12 cellular contexts compared by ENCODE assay signal in genomic region chr16:84829168-84829965, GRCh38. TPM values are rescaled to one million over a fixed set of nuclear protein-coding genes. Genes with fewer than 3 reads are reported as not detected.
DNase-seq lines count a peak whose midpoint lies in the region; ATAC-seq and TF ChIP-seq lines count a peak whose summit lies in the region.
"Had no signal": no experiment of that assay in that cellular context is flagged by ENCODE, and none has a peak within 500 bp of the region (broad histone marks: within the 10 kb centered on the region; RNA-seq: fewer than 3 reads in every experiment).

No MANE protein-coding gene starts in this region.

- ATAC-seq in omental fat pad (ENCODE audit: low FRiP score) (peak; percentile 34), GM23338 (no peak), HG03432 (IDR thresholded peaks at IDR 0.05; ENCODE audit: unreplicated experiment) (no peak), HG03196 (IDR thresholded peaks at IDR 0.05; ENCODE audit: unreplicated experiment) (no peak)
- ATAC-seq in activated CD4-positive, alpha-beta T cell treated with anti-CD3 and anti-CD28 coated beads for 36 hours = no peak
- ATAC-seq: left lobe of liver had no signal

- H3K27me3 ChIP-seq in SJSA1 (replicated peaks) (no peaks in the 10 kb centered on the region), GM23338 (ENCODE audit: insufficient read depth) (no peaks in the 10 kb centered on the region)

- no peaks in the 10 kb centered on the region for H3K36me3 Mint-ChIP-seq in GM23338 (ENCODE audit: low read depth)
- H3K36me3 Mint-ChIP-seq in activated CD4-positive, alpha-beta T cell treated with anti-CD3 and anti-CD28 coated beads for 36 hours (ENCODE audit: low read depth) = no peaks in the 10 kb centered on the region

- no peak overlapping the region for H2AFZ ChIP-seq in GM23338
- H2AFZ ChIP-seq: PC-9 had no signal

- H3K27ac Mint-ChIP-seq in GM23338 = no peak overlapping the region
- H3K27ac Mint-ChIP-seq in activated CD4-positive, alpha-beta T cell treated with anti-CD3 and anti-CD28 coated beads for 36 hours = no peak overlapping the region
- H3K27ac Mint-ChIP-seq: dendritic cell treated with granulocyte-macrophage colony-stimulating factor and Interleukin-4, amounts not matched to agents 40 ng/mL and 50 ng/mL, for 4 days had no signal

- H3K9me3 ChIP-seq in SJSA1 (replicated peaks) = no peaks in the 10 kb centered on the region

- H3K4me3 ChIP-seq in SJSA1 (no peak overlapping the region), GM23338 (no peak overlapping the region)
- H3K4me3 ChIP-seq: PC-9 had no signal

- TF ChIP-seq CTCF in omental fat pad (IDR thresholded peaks at IDR 0.05) = no peak
- TF ChIP-seq CTCF in GM23338 (conservative IDR thresholded peaks at IDR 0.05; ENCODE audit: low read depth in 2 of 2) = no peak

- peaks cover 28% of the 10 kb centered on the region for H3K4me1 ChIP-seq in SJSA1 (replicated peaks)
- no peaks in the 10 kb centered on the region for H3K4me1 ChIP-seq in GM23338 (ENCODE audit: insufficient read depth)

- H3K27ac ChIP-seq in SJSA1 = no peak overlapping the region
- no peak overlapping the region for H3K27ac ChIP-seq in GM23338 (ENCODE audit: low read depth)
- H3K27ac ChIP-seq: PC-9 had no signal

- no peaks in the 10 kb centered on the region for H3F3A ChIP-seq in GM23338 (replicated peaks; ENCODE audit: low read depth)

- H3K4me3 Mint-ChIP-seq in GM23338 = no peak overlapping the region
- no peak overlapping the region for H3K4me3 Mint-ChIP-seq in activated CD4-positive, alpha-beta T cell treated with anti-CD3 and anti-CD28 coated beads for 36 hours
- H3K4me3 Mint-ChIP-seq: dendritic cell treated with granulocyte-macrophage colony-stimulating factor and Interleukin-4, amounts not matched to agents 40 ng/mL and 50 ng/mL, for 4 days had no signal

- peaks cover 8% of the 10 kb centered on the region for H3K27me3 Mint-ChIP-seq in GM23338 (ENCODE audit: insufficient read depth, low read depth, poor library complexity)
- H3K27me3 Mint-ChIP-seq in activated CD4-positive, alpha-beta T cell treated with anti-CD3 and anti-CD28 coated beads for 36 hours = peaks cover 5% of the 10 kb centered on the region

- no peaks in the 10 kb centered on the region for H3K9me2 ChIP-seq in GM23338 (ENCODE audit: insufficient read depth)

- POLR2A ChIA-PET in activated CD4-positive, alpha-beta T cell treated with anti-CD3 and anti-CD28 coated beads for 36 hours (lab: Charles Lee) = no interaction called here

- CTCF ChIA-PET in activated CD4-positive, alpha-beta T cell treated with anti-CD3 and anti-CD28 coated beads for 36 hours (lab: Charles Lee) = interaction anchor here (0.6 to 1.3 kb wide), 2 partner anchors 10 to 894 kb away, joined by 3 to 5 read pairs; partner anchors contain the start of gene CRISPLD2

- in situ Hi-C loops in ACHN (cut with HindIII; ENCODE audit: low pct_ligation_motif_present, low pct_unique_long_range_greater_than_20kb, low sequenced_read_pairs) = no loop called here

- H3K4me1 Mint-ChIP-seq in GM23338 = peaks cover 14% of the 10 kb centered on the region
- no peaks in the 10 kb centered on the region for H3K4me1 Mint-ChIP-seq in activated CD4-positive, alpha-beta T cell treated with anti-CD3 and anti-CD28 coated beads for 36 hours

- no peaks in the 10 kb centered on the region for H3K9me3 Mint-ChIP-seq in GM23338
- H3K9me3 Mint-ChIP-seq in activated CD4-positive, alpha-beta T cell treated with anti-CD3 and anti-CD28 coated beads for 36 hours (ENCODE audit: low read depth) = no peaks in the 10 kb centered on the region
- H3K9me3 Mint-ChIP-seq: dendritic cell treated with granulocyte-macrophage colony-stimulating factor and Interleukin-4, amounts not matched to agents 40 ng/mL and 50 ng/mL, for 4 days had no signal

- H3K36me3 ChIP-seq in SJSA1 (no peaks in the 10 kb centered on the region), GM23338 (ENCODE audit: insufficient read depth) (no peaks in the 10 kb centered on the region)

- no peaks in the 10 kb centered on the region for H4K20me1 ChIP-seq in GM23338 (replicated peaks; ENCODE audit: insufficient read depth)

- H3K4me2 ChIP-seq in GM23338 = no peak overlapping the region

- intact Hi-C loops in activated CD4-positive, alpha-beta T cell treated with anti-CD3 and anti-CD28 coated beads for 36 hours (cut with DNase I, micrococcal nuclease) = no loop called here

- no peaks in the 10 kb centered on the region for H3K79me2 ChIP-seq in GM23338 (replicated peaks; ENCODE audit: insufficient read depth)

- DNase-seq in ACHN (peak; percentile 98), SJSA1 (ENCODE audit: low read depth in 1 of 2, low spot score in 2 of 2) (peak; percentile 67 to 72), foreskin melanocyte (peak; percentile 19), omental fat pad (ENCODE audit: low spot score) (no peak), GM23338 (ENCODE audit: low spot score) (no peak)
- no peak for DNase-seq in activated CD4-positive, alpha-beta T cell treated with anti-CD3 and anti-CD28 coated beads for 36 hours
- DNase-seq: KBM-7, PC-9 had no signal

TF ChIP-seq in GM23338, 12 proteins besides CTCF, POLR2A, EP300 and RAD21:
- TF ChIP-seq ZNF462 (CRISPR knock-in tag; IDR thresholded peaks at IDR 0.05) (no peak), EZH2phosphoT487 (IDR thresholded peaks at IDR 0.05; ENCODE audit: unreplicated experiment) (no peak), NANOG (IDR thresholded peaks at IDR 0.05; ENCODE audit: borderline replicate concordance) (no peak)

RNA-seq across cellular contexts. Expression of gene CRISPLD2, which starts 9.6 kb away (rescaled TPM):
- 6.4 and 10.9 TPM in 2 replicates for total RNA-seq in SJSA1 (2014; rRNA removed; shearing (Covaris generic))
- total RNA-seq in omental fat pad = 100 to 1,000 TPM in 3 of 4 donors, 10 to 100 TPM in 1; 99.9 to 450 (median 407) TPM
- 6.0 and 8.3 TPM in 2 replicates for total RNA-seq in GM23338 (2014; rRNA removed; shearing (Covaris generic))
- polyA plus RNA-seq in GM23338 (2016; fragmentation: Nextera tagmentation; extraction: Ambion mirVana) = 2.1 and 2.6 TPM in 2 replicates
- total RNA-seq in activated CD4-positive, alpha-beta T cell treated with anti-CD3 and anti-CD28 coated beads for 36 hours = under 1 TPM; 0.05 to 0.11 TPM

Comparison
In these comparisons a context has a peak if more than half of its experiments do, and no peak if none do; other contexts are left out.
1. DNase-seq: peak in ACHN (single experiment), SJSA1 (2 of 2) and foreskin melanocyte (single experiment); none in omental fat pad (single experiment), GM23338 (single experiment) and activated CD4-positive, alpha-beta T cell treated with anti-CD3 and anti-CD28 coated beads for 36 hours (single experiment).